In genomic region chr15:30985081-30985531, GRCh38 we compare ENCODE assay signal across 10 cellular contexts. TPM values are rescaled to one million over a fixed set of nuclear protein-coding genes. Genes with fewer than 3 reads are reported as not detected.
DNase-seq lines count a peak whose midpoint lies in the region; ATAC-seq and TF ChIP-seq lines count a peak whose summit lies in the region.
"Had no signal": no experiment of that assay in that cellular context is flagged by ENCODE, and none has a peak within 500 bp of the region (broad histone marks: within the 10 kb centered on the region; RNA-seq: fewer than 3 reads in every experiment).

No MANE protein-coding gene starts in this region.

- H3K4me2 ChIP-seq in SK-N-SH = peak overlapping the region; percentile 57

- TF ChIP-seq RAD21 in SK-N-SH (IDR thresholded peaks at IDR 0.05; ENCODE audit: low read length) = no peak

- ATAC-seq in GM21423 (IDR thresholded peaks at IDR 0.05; ENCODE audit: unreplicated experiment) (no peak), GM18502 (IDR thresholded peaks at IDR 0.05; ENCODE audit: poor library complexity, unreplicated experiment) (no peak)

- TF ChIP-seq EP300 in SK-N-SH (IDR thresholded peaks at IDR 0.05; ENCODE audit: borderline replicate concordance in 1 of 2, low read depth in 1 of 2, low read length in 1 of 2) = no peak

- no peaks in the 10 kb centered on the region for H3K27me3 ChIP-seq in SK-N-SH (ENCODE audit: insufficient read depth)
- H3K27me3 ChIP-seq: tibial artery had no signal

- CTCF ChIA-PET in SK-N-SH (lab: Yijun Ruan, JAX) = interaction anchor here (1.0 to 3.7 kb wide), 2 partner anchors 42 to 144 kb away, joined by 5 to 29 read pairs; no protein-coding TSS in a partner anchor

- no peak overlapping the region for H2AFZ ChIP-seq in SK-N-SH (ENCODE audit: low read depth)

- TF ChIP-seq CTCF in SK-N-SH (IDR thresholded peaks at IDR 0.05) = no peak
- no peak for TF ChIP-seq CTCF in fibroblast of villous mesenchyme (IDR thresholded peaks at IDR 0.05; ENCODE audit: insufficient read depth, low read depth, low read length)

- H3K79me2 ChIP-seq in SK-N-SH (ENCODE audit: insufficient read depth) = peaks cover 75% of the 10 kb centered on the region

- H3K4me3 ChIP-seq in SK-N-SH (ENCODE audit: low read depth in 2 of 2, low read length in 1 of 2) (peak overlapping the region; percentile 1 to 27; a peak in 1 of 4 replicates), fibroblast of villous mesenchyme (ENCODE audit: low read depth, low read length) (no peak overlapping the region)
- H3K4me3 ChIP-seq: tibial artery had no signal

- POLR2A ChIA-PET in SK-N-SH (lab: Yijun Ruan, JAX) = interaction anchor here (0.8 kb wide), 1 partner anchor 40 kb away, joined by 3 read pairs; no protein-coding TSS in a partner anchor

- no peaks in the 10 kb centered on the region for H3K9me2 ChIP-seq in SK-N-SH

- DNase-seq in EL (peak; percentile 56), SK-N-SH (peak; percentile 25), fibroblast of villous mesenchyme (ENCODE audit: low read depth) (peak; percentile 16), retina (peak; percentile 19)
- no peak for DNase-seq in stimulated activated CD4-positive, alpha-beta T cell treated with anti-CD3 and anti-CD28 coated beads, Interleukin-4, amount 100 ng/mL, for 24 hours
- DNase-seq in activated CD4-positive, CD25-positive, alpha-beta regulatory T cell treated with anti-CD3 and anti-CD28 coated beads, Interleukin-2, amount 50 U/mL, for 72 hours = no peak
- DNase-seq: NCI-H187 had no signal

- H3K4me1 ChIP-seq in SK-N-SH (ENCODE audit: control insufficient read depth in 1 of 2, insufficient read depth in 2 of 2, low read depth in 1 of 2, low read length in 1 of 2) = peaks cover 6 to 20% of the 10 kb centered on the region in 2 experiments

- peaks cover 14 to 24% of the 10 kb centered on the region in 2 experiments for H3K36me3 ChIP-seq in SK-N-SH (replicated peaks in 1 of 2; ENCODE audit: control insufficient read depth in 1 of 2, insufficient read depth in 2 of 2, low read length in 1 of 2)

- H3K9me3 ChIP-seq in SK-N-SH = no peaks in the 10 kb centered on the region
- H3K9me3 ChIP-seq: tibial artery had no signal

- WGBS in SK-N-SH (ENCODE audit: low lambda C conversion rate) = 57% methylated on average over 3 of the region's 3 CpGs

- H3K27ac ChIP-seq in SK-N-SH (ENCODE audit: low read depth in 2 of 2, low read length in 1 of 2) = peak overlapping the region; percentile 46 to 53

- no peak overlapping the region for H3K9ac ChIP-seq in SK-N-SH

- H4K20me1 ChIP-seq in SK-N-SH (ENCODE audit: insufficient read depth) = peaks cover 15% of the 10 kb centered on the region; the same call in 1 of the 2 replicates

- H3F3A ChIP-seq in SK-N-SH (replicated peaks; ENCODE audit: insufficient read depth) = peaks cover 4% of the 10 kb centered on the region

TF ChIP-seq in SK-N-SH, 30 proteins besides CTCF, POLR2A, EP300 and RAD21:
- peak; percentile 35; the same call in 1 of the 2 replicates for TF ChIP-seq REST (IDR thresholded peaks at IDR 0.05; ENCODE audit: low read depth, low read length)
- TF ChIP-seq JUND (IDR thresholded peaks at IDR 0.05) = no peak
- no peak for TF ChIP-seq NRF1 (IDR thresholded peaks at IDR 0.05; ENCODE audit: low read depth, low read length)
- TF ChIP-seq ELF1 (IDR thresholded peaks at IDR 0.05) = no peak

RNA-seq across cellular contexts. Expression of gene MTMR10, which starts 6.3 kb away (rescaled TPM):
- 6.4 and 8.0 TPM in 2 replicates for polyA plus RNA-seq in SK-N-SH (2012; rRNA removed)
- 7.4 and 8.7 TPM in 2 replicates for polyA plus RNA-seq in SK-N-SH (2012; cell fraction: cytosol; rRNA removed)
- polyA plus RNA-seq in SK-N-SH (2012; cell fraction: nucleus; rRNA removed) = 9.1 and 14.4 TPM in 2 replicates
- 25.4 and 37.6 TPM in 2 replicates for total RNA-seq in fibroblast of villous mesenchyme

Comparison
In these comparisons a context has a peak if more than half of its experiments do, and no peak if none do; other contexts are left out.
1. DNase-seq: peak in EL (single experiment), SK-N-SH (single experiment), fibroblast of villous mesenchyme (single experiment) and retina (single experiment); none in stimulated activated CD4-positive, alpha-beta T cell treated with anti-CD3 and anti-CD28 coated beads, Interleukin-4, amount 100 ng/mL, for 24 hours (single experiment) and activated CD4-positive, CD25-positive, alpha-beta regulatory T cell treated with anti-CD3 and anti-CD28 coated beads, Interleukin-2, amount 50 U/mL, for 72 hours (single experiment).